8 cellular contexts compared by ENCODE assay signal in the genomic region with DNA sequence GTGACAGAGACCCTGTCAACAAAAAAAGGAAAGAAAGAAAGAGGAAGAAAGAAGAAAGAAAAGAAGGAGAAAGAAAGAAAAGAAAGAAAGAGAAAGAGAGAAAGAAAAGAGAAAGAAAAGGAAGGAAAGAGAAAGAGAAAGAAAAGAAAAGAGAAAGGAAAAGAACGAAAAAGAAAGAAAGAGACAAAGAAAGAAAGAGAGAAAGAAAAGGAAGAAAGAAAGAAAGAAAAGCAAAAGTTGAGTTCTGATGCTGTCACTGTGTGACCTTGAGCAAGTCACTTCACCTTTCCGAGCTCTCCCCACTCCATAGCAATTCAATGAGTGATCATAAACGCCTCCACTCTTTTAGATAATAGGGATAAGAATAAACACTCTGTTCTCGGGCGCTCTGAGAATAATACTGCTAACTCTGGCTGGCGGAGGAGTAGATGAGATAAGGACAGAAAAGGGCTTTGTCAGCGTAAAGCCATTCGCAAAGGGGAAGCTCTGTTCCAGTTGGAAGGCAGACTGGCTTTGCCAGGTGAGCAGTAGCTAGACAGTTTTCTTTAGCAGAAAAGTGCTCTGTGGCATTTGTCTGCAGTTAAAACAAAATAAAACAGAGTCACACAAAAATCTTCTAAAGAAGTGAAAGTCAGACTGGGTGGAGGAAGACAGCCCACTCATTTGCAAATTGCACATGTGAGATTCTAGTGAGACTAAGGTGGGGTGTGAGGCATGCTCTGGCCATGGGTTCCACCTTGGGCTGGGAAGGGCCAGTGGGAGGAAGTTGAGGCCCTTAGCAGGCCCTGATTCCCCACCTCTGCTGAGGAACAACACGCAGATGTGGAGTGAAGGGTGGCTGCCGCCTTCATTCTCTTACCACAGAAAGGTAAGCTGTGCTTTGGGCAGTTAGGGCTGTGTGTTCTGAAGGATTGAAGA. TPM values are rescaled to one million over a fixed set of nuclear protein-coding genes. Genes with fewer than 3 reads are reported as not detected.
DNase-seq lines count a peak whose midpoint lies in the region; ATAC-seq, FAIRE-seq and TF ChIP-seq lines count a peak whose summit lies in the region.

No MANE protein-coding gene starts in this region.

- H3K36me3 ChIP-seq in adipocyte (ENCODE audit: control insufficient read depth, insufficient read depth, low read length, severe bottlenecking) (no peaks in the 10 kb centered on the region), mesodermal cell (ENCODE audit: control insufficient read depth, insufficient read depth, low read length) (no peaks in the 10 kb centered on the region)

- H3K4me3 ChIP-seq in adipocyte (ENCODE audit: low read length): peak overlapping the region; percentile 70
- no peak overlapping the region for H3K4me3 ChIP-seq in mesodermal cell (ENCODE audit: extremely low read depth, insufficient read depth, low read length, poor library complexity, severe bottlenecking)

- ATAC-seq in GM18511 (IDR thresholded peaks at IDR 0.05; ENCODE audit: unreplicated experiment) (peak; percentile 66), HG03571 (IDR thresholded peaks at IDR 0.05; ENCODE audit: unreplicated experiment) (no peak), GM18873 (IDR thresholded peaks at IDR 0.05; ENCODE audit: low FRiP score, unreplicated experiment) (no peak)

- peak in 39 of 76 experiments; percentile 2 to 66 (median 29) for DNase-seq in HUDEP-2 (lab: John Stamatoyannopoulos, UW; ENCODE audit: unreplicated experiment in 76 of 76)
- no peak for DNase-seq in adipocyte (ENCODE audit: low read depth)
- DNase-seq in H54 (ENCODE audit: insufficient read length, low spot score): no peak
- no peak for DNase-seq in middle frontal gyrus (ENCODE audit: extremely low spot score, low spot score)

- H3K27ac ChIP-seq in mesodermal cell (ENCODE audit: low read depth, low read length, severe bottlenecking): peak overlapping the region; percentile 8

- peak overlapping the region; percentile 22 for H3K9ac ChIP-seq in adipocyte (ENCODE audit: low read length)

- FAIRE-seq in H54 (lab: Jason Lieb, UNC): no peak

- H3K9me3 ChIP-seq in adipocyte (ENCODE audit: control insufficient read depth, low read length): no peaks in the 10 kb centered on the region
- no peaks in the 10 kb centered on the region for H3K9me3 ChIP-seq in mesodermal cell (ENCODE audit: control insufficient read depth, low read length)

- no peak for TF ChIP-seq POLR2A in H54 (IDR thresholded peaks at IDR 0.05; ENCODE audit: low read depth, low read length)

- H3K27me3 ChIP-seq in adipocyte (replicated peaks; ENCODE audit: control insufficient read depth, insufficient read depth, low read length): no peaks in the 10 kb centered on the region

- H3K4me1 ChIP-seq in adipocyte (ENCODE audit: control insufficient read depth, insufficient read depth, low read length): peaks cover 19% of the 10 kb centered on the region
- H3K4me1 ChIP-seq in mesodermal cell (ENCODE audit: control insufficient read depth, insufficient read depth, low read length, poor library complexity, severe bottlenecking): peaks cover 17% of the 10 kb centered on the region

- WGBS in mesodermal cell (ENCODE audit: insufficient coverage in 2 of 2), 2 experiments: 77 to 90% methylated on average over 2 to 6 of the region's 10 CpGs

RNA-seq across cellular contexts. Expression of gene FLNB, which starts 9.6 kb away (rescaled TPM):
- polyA plus RNA-seq in mesodermal cell (2013, experiment 1 of 2): 135 TPM
- polyA plus RNA-seq in mesodermal cell (2013, experiment 2 of 2): 103 TPM

Comparison
In these comparisons a context has a peak if more than half of its experiments do, and no peak if none do; other contexts are left out.
1. DNase-seq: peak in HUDEP-2 (39 of 76); none in adipocyte (single experiment), H54 (single experiment) and middle frontal gyrus (single experiment).